Comparison of ENCODE assay signal across 2 cellular contexts in the genomic region with DNA sequence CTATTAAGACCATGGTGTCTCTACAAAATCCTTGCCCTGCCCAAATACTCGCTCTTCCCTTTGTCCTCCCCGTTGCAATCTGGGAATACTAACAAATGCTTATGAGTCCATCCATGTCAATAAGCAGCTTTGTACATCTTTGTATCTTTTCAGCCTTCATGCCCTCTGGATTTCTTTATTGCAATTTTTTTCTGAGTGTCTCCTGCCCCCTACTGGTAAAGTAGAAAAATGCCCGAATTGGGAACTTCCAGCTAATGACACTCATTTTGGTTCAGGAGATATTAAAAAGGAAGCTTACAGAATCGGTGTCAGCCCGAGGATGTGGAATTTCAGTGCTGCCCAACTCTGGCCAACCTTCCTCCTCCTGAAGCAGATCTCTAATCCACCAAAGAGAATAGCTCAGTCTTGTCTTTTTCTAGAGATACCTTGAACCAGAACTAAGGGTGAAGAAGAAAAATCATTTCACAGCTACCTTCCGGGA.
TF ChIP-seq lines count a peak whose summit lies in the region.

No MANE protein-coding gene starts in this region.

TF ChIP-seq in SK-N-SH, 30 proteins besides CTCF, POLR2A, EP300 and RAD21 (continued from another document):
- TF ChIP-seq, protein P1, sequence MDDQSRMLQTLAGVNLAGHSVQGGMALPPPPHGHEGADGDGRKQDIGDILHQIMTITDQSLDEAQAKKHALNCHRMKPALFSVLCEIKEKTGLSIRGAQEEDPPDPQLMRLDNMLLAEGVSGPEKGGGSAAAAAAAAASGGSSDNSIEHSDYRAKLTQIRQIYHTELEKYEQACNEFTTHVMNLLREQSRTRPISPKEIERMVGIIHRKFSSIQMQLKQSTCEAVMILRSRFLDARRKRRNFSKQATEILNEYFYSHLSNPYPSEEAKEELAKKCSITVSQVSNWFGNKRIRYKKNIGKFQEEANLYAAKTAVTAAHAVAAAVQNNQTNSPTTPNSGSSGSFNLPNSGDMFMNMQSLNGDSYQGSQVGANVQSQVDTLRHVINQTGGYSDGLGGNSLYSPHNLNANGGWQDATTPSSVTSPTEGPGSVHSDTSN (IDR thresholded peaks at IDR 0.05), result no peak

TF ChIP-seq in endothelial cell of umbilical vein, 7 proteins besides CTCF, POLR2A, EP300 and RAD21 (continued from another document):
- TF ChIP-seq, protein P2, sequence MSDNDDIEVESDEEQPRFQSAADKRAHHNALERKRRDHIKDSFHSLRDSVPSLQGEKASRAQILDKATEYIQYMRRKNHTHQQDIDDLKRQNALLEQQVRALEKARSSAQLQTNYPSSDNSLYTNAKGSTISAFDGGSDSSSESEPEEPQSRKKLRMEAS (IDR thresholded peaks at IDR 0.05; ENCODE audit: insufficient read depth, insufficient read length), result no peak
- TF ChIP-seq POLR2AphosphoS5 (IDR thresholded peaks at IDR 0.05; ENCODE audit: insufficient read depth, low read depth, low read length), result no peak
